13 cellular contexts compared by ENCODE assay signal in the genomic region with DNA sequence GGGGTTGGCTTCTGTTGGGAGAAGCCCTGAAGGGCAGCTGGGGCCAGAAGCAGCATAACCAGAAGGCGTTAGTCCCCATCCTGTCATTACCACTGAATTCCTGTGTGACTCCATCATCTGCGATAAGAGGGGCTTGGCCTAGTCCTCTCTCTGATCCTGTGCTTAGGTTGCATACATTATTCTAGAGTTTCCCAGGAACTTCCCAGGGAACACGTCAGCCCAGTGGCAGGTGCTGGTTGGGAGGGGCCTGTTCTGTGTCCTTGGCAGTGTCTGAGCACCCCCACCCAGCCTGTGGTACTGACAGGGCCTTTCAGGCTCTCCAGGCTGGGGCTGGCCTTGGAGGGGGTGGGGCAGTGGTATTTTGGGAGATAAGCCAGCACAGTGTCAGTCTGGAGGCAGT. TPM values are rescaled to one million over a fixed set of nuclear protein-coding genes. Genes with fewer than 3 reads are reported as not detected.
A peak's percentile ranks its signal among the peaks of the same experiment; 100 is the strongest.
DNase-seq lines count a peak whose midpoint lies in the region; ATAC-seq and TF ChIP-seq lines count a peak whose summit lies in the region.
"Had no signal": no experiment of that assay in that cellular context is flagged by ENCODE, and none has a peak within 500 bp of the region (broad histone marks: within the 10 kb centered on the region; RNA-seq: fewer than 3 reads in every experiment).

No MANE protein-coding gene starts in this region.

- intact Hi-C loops in esophagus squamous epithelium (cut with DNase I) = no loop called here

- no peak for TF ChIP-seq CTCF in choroid plexus epithelial cell (conservative IDR thresholded peaks at IDR 0.05; ENCODE audit: low read depth, low read length)
- TF ChIP-seq CTCF in kidney epithelial cell (IDR thresholded peaks at IDR 0.05; ENCODE audit: insufficient read depth, low read length, poor library complexity, severe bottlenecking) = no peak
- TF ChIP-seq CTCF in esophagus squamous epithelium (IDR thresholded peaks at IDR 0.05) = no peak

- H3K4me3 ChIP-seq in choroid plexus epithelial cell (ENCODE audit: low read depth, low read length) (no peak overlapping the region), kidney epithelial cell (ENCODE audit: low read depth, low read length) (no peak overlapping the region), esophagus squamous epithelium (no peak overlapping the region)
- H3K4me3 ChIP-seq: suprapubic skin had no signal

- 78% methylated on average over 3 of the region's 3 CpGs; no CpG with 5 or more reads in 1 of the 2 donors for WGBS in esophagus squamous epithelium, 2 donors

- H3K36me3 ChIP-seq in kidney epithelial cell (ENCODE audit: control insufficient read depth, insufficient read depth, low read length) = no peaks in the 10 kb centered on the region
- H3K36me3 ChIP-seq in esophagus squamous epithelium = no peaks in the 10 kb centered on the region
- H3K36me3 ChIP-seq: suprapubic skin had no signal

- DNase-seq in A172 (ENCODE audit: low spot score) (peak; percentile 99), HS-27A (ENCODE audit: low read depth) (peak; percentile 96), choroid plexus epithelial cell (ENCODE audit: low read depth) (peak; percentile 45), kidney epithelial cell (ENCODE audit: low read depth) (peak; percentile 74), esophagus squamous epithelium (lab: John Stamatoyannopoulos, UW) (no peak)
- DNase-seq: activated naive CD4-positive, alpha-beta T cell treated with anti-CD3 and anti-CD28 coated beads for 36 hours; cortex of kidney; NCI-H187 treated with DMSO at 0.1 percent for 48 hours had no signal

- no peak for TF ChIP-seq POLR2A in esophagus squamous epithelium (IDR thresholded peaks at IDR 0.05)

- H3K9me3 ChIP-seq in esophagus squamous epithelium = no peaks in the 10 kb centered on the region
- H3K9me3 ChIP-seq: suprapubic skin had no signal

- H3K4me1 ChIP-seq in esophagus squamous epithelium = peaks cover 0 to 19% (median 12%) of the 10 kb centered on the region in 3 donors

- no peaks in the 10 kb centered on the region for H3K27me3 ChIP-seq in kidney epithelial cell (ENCODE audit: control insufficient read depth, insufficient read depth, low read length)
- peaks cover 0 to 6% (median 0%) of the 10 kb centered on the region in 4 donors for H3K27me3 ChIP-seq in esophagus squamous epithelium
- H3K27me3 ChIP-seq: suprapubic skin had no signal

- ATAC-seq in GM19455 (IDR thresholded peaks at IDR 0.05; ENCODE audit: unreplicated experiment) = no peak
- ATAC-seq in HG03095 (IDR thresholded peaks at IDR 0.05; ENCODE audit: unreplicated experiment) = no peak
- ATAC-seq in GM19351 (IDR thresholded peaks at IDR 0.05; ENCODE audit: unreplicated experiment) = no peak

- H3K27ac ChIP-seq in esophagus squamous epithelium = no peak overlapping the region
- H3K27ac ChIP-seq: suprapubic skin had no signal

RNA-seq across cellular contexts. Expression of a gene that starts 4.5 kb away (rescaled TPM):
- total RNA-seq in A172 (2014; rRNA removed; shearing (Covaris generic)) = 0.69 and 1.9 TPM in 2 replicates
- total RNA-seq in kidney epithelial cell = not detected in 2 replicates
- under 1 TPM in 3 of 4 donors, not detected in 1; 0.03 to 0.76 (median 0.48) TPM for total RNA-seq in esophagus squamous epithelium
- total RNA-seq: pulmonary artery endothelial cell had no signal
